In genomic region chr16:86594712-86595111, GRCh38 we compare ENCODE assay signal across 30 cellular contexts. TPM values are rescaled to one million over a fixed set of nuclear protein-coding genes. Genes with fewer than 3 reads are reported as not detected.
"Had no signal": no experiment of that assay in that cellular context is flagged by ENCODE, and none has a peak within 500 bp of the region (broad histone marks: within the 10 kb centered on the region; RNA-seq: fewer than 3 reads in every experiment).

No MANE protein-coding gene starts in this region.

- H3K27me3 ChIP-seq: ovary, right lobe of liver, testis had no signal

- DNase-seq: activated CD4-positive, alpha-beta T cell treated with anti-CD3 and anti-CD28 coated beads, Interleukin-2, amount 10 ng/mL, durations not matched to agents 7 days and 5 days; activated CD4-positive, CD25-positive, alpha-beta regulatory T cell treated with anti-CD3 and anti-CD28 coated beads, Interleukin-2, amount 50 U/mL, for 72 hours; activated CD8-positive, alpha-beta memory T cell treated with anti-CD3 and anti-CD28 coated beads, Interleukin-2, amount 10 ng/mL, durations not matched to agents 7 days and 5 days; activated CD8-positive, alpha-beta T cell treated with anti-CD3 and anti-CD28 coated beads for 36 hours; activated effector memory CD4-positive, alpha-beta T cell treated with anti-CD3 and anti-CD28 coated beads, Interleukin-2, amount 50 U/mL, for 16 hours; activated T-cell treated with anti-CD3 and anti-CD28 coated beads for 4 hours; cortex of kidney; endodermal cell; esophagus squamous epithelium; heart right ventricle; left colon; lower lobe of right lung; mesendoderm; mucosa of descending colon; naive B cell; ovary; right lobe of liver; stimulated activated CD4-positive, alpha-beta T cell treated with anti-CD3 and anti-CD28 coated beads, Interleukin-2, amount 100 ng/mL, for 48 hours; stimulated activated CD8-positive, alpha-beta memory T cell treated with anti-CD3 and anti-CD28 coated beads, Interleukin-4, amount 100 ng/mL, for 48 hours; stimulated activated naive B cell treated with anti-CD40 and anti-IgM and Interleukin-4, amounts not matched to agents 10 μg/mL and 1 μg/mL and 100 μg/mL, for 72 hours; T-cell; testis; upper lobe of right lung had no signal

- ATAC-seq: activated CD8-positive, alpha-beta memory T cell treated with anti-CD3 and anti-CD28 coated beads, Interleukin-2, amount 10 ng/mL, durations not matched to agents 7 days and 5 days; activated CD8-positive, alpha-beta T cell treated with anti-CD3 and anti-CD28 coated beads for 36 hours; heart right ventricle; left colon; lower lobe of right lung; mucosa of descending colon; right lobe of liver; stimulated activated naive B cell treated with anti-CD40 and anti-IgM and Interleukin-4, amounts not matched to agents 10 μg/mL and 1 μg/mL and 100 μg/mL, for 72 hours; T-cell; upper lobe of right lung had no signal

- H3K4me1 Mint-ChIP-seq: activated CD8-positive, alpha-beta memory T cell treated with anti-CD3 and anti-CD28 coated beads, Interleukin-2, amount 10 ng/mL, durations not matched to agents 7 days and 5 days; central memory CD8-positive, alpha-beta T cell; naive B cell had no signal

- H3K9me3 Mint-ChIP-seq: activated CD4-positive, alpha-beta T cell treated with anti-CD3 and anti-CD28 coated beads, Interleukin-2, amount 10 ng/mL, durations not matched to agents 7 days and 5 days; activated CD8-positive, alpha-beta T cell treated with anti-CD3 and anti-CD28 coated beads for 36 hours; activated naive CD4-positive, alpha-beta T cell treated with anti-CD3 and anti-CD28 coated beads, Interleukin-2, amount 10 ng/mL, durations not matched to agents 7 days and 5 days; central memory CD8-positive, alpha-beta T cell; endodermal cell; T-cell; T-helper 2 cell treated with Interferon-gamma antibody and Interleukin-4, amounts not matched to agents 5 μg/mL and 100 μg/mL, for 36 hours had no signal

- H3K9me3 ChIP-seq: breast epithelium, esophagus squamous epithelium, heart right ventricle, lower lobe of right lung, mucosa of descending colon, ovary, right lobe of liver, testis, upper lobe of right lung had no signal

- H3K36me3 ChIP-seq: breast epithelium, esophagus squamous epithelium, heart right ventricle, lower lobe of right lung, neural progenitor cell, ovary, right lobe of liver, upper lobe of right lung had no signal

- H3K27ac Mint-ChIP-seq: activated CD4-positive, alpha-beta T cell treated with anti-CD3 and anti-CD28 coated beads, Interleukin-2, amount 10 ng/mL, durations not matched to agents 7 days and 5 days; activated CD8-positive, alpha-beta memory T cell treated with anti-CD3 and anti-CD28 coated beads, Interleukin-2, amount 10 ng/mL, durations not matched to agents 7 days and 5 days; activated CD8-positive, alpha-beta T cell treated with anti-CD3 and anti-CD28 coated beads for 36 hours; activated naive CD4-positive, alpha-beta T cell treated with anti-CD3 and anti-CD28 coated beads, Interleukin-2, amount 10 ng/mL, durations not matched to agents 7 days and 5 days; endodermal cell; naive B cell; stimulated activated naive B cell treated with anti-CD40 and anti-IgM and Interleukin-4, amounts not matched to agents 10 μg/mL and 1 μg/mL and 100 μg/mL, for 72 hours; T-cell; T-helper 2 cell treated with Interferon-gamma antibody and Interleukin-4, amounts not matched to agents 5 μg/mL and 100 μg/mL, for 36 hours had no signal

- H3K4me3 Mint-ChIP-seq: activated CD4-positive, alpha-beta T cell treated with anti-CD3 and anti-CD28 coated beads, Interleukin-2, amount 10 ng/mL, durations not matched to agents 7 days and 5 days; activated CD8-positive, alpha-beta memory T cell treated with anti-CD3 and anti-CD28 coated beads, Interleukin-2, amount 10 ng/mL, durations not matched to agents 7 days and 5 days; activated CD8-positive, alpha-beta T cell treated with anti-CD3 and anti-CD28 coated beads for 36 hours; activated naive CD4-positive, alpha-beta T cell treated with anti-CD3 and anti-CD28 coated beads, Interleukin-2, amount 10 ng/mL, durations not matched to agents 7 days and 5 days; central memory CD8-positive, alpha-beta T cell; endodermal cell; naive B cell; neural progenitor cell; stimulated activated naive B cell treated with anti-CD40 and anti-IgM and Interleukin-4, amounts not matched to agents 10 μg/mL and 1 μg/mL and 100 μg/mL, for 72 hours; T-cell; T-helper 2 cell treated with Interferon-gamma antibody and Interleukin-4, amounts not matched to agents 5 μg/mL and 100 μg/mL, for 36 hours had no signal

- H3K4me1 ChIP-seq: breast epithelium, esophagus squamous epithelium, heart right ventricle, lower lobe of right lung, right lobe of liver, testis, upper lobe of right lung had no signal

- H3K36me3 Mint-ChIP-seq: activated CD8-positive, alpha-beta memory T cell treated with anti-CD3 and anti-CD28 coated beads, Interleukin-2, amount 10 ng/mL, durations not matched to agents 7 days and 5 days; activated naive CD4-positive, alpha-beta T cell treated with anti-CD3 and anti-CD28 coated beads, Interleukin-2, amount 10 ng/mL, durations not matched to agents 7 days and 5 days; neural progenitor cell; stimulated activated naive B cell treated with anti-CD40 and anti-IgM and Interleukin-4, amounts not matched to agents 10 μg/mL and 1 μg/mL and 100 μg/mL, for 72 hours; T-cell had no signal

- H3K4me3 ChIP-seq: breast epithelium, esophagus squamous epithelium, heart right ventricle, lower lobe of right lung, mucosa of descending colon, neural progenitor cell, ovary, right lobe of liver, smooth muscle cell, testis, upper lobe of right lung had no signal

- H3K27ac ChIP-seq: breast epithelium, esophagus squamous epithelium, heart right ventricle, lower lobe of right lung, neural progenitor cell, ovary, right lobe of liver, testis, upper lobe of right lung, VCaP had no signal

RNA-seq across cellular contexts. Expression of gene FOXL1, which starts 16.4 kb away (rescaled TPM):
- total RNA-seq: activated CD4-positive, alpha-beta T cell treated with anti-CD3 and anti-CD28 coated beads, Interleukin-2, amount 10 ng/mL, durations not matched to agents 7 days and 5 days; activated CD8-positive, alpha-beta memory T cell treated with anti-CD3 and anti-CD28 coated beads, Interleukin-2, amount 10 ng/mL, durations not matched to agents 7 days and 5 days; activated CD8-positive, alpha-beta T cell treated with anti-CD3 and anti-CD28 coated beads for 36 hours; T-cell had no signal

RNA-seq across cellular contexts. Expression of gene FOXC2, which starts 28.1 kb away (rescaled TPM):
- total RNA-seq: activated CD4-positive, alpha-beta T cell treated with anti-CD3 and anti-CD28 coated beads, Interleukin-2, amount 10 ng/mL, durations not matched to agents 7 days and 5 days; activated CD8-positive, alpha-beta memory T cell treated with anti-CD3 and anti-CD28 coated beads, Interleukin-2, amount 10 ng/mL, durations not matched to agents 7 days and 5 days; activated CD8-positive, alpha-beta T cell treated with anti-CD3 and anti-CD28 coated beads for 36 hours; T-cell had no signal
